In genomic region chr1:21764615-21765423, GRCh38 we compare ENCODE assay signal across 8 cellular contexts. TPM values are rescaled to one million over a fixed set of nuclear protein-coding genes. Genes with fewer than 3 reads are reported as not detected.
DNase-seq lines count a peak whose midpoint lies in the region; ATAC-seq and TF ChIP-seq lines count a peak whose summit lies in the region.

No MANE protein-coding gene starts in this region.

- no peaks in the 10 kb centered on the region for H3K36me3 ChIP-seq in skeletal muscle satellite cell (ENCODE audit: insufficient read depth, low read length)

- peak overlapping the region in 1 of 2 donors; percentile 56 for H3K27ac Mint-ChIP-seq in activated naive CD4-positive, alpha-beta T cell treated with anti-CD3 and anti-CD28 coated beads, Interleukin-2, amount 50 U/mL, for 72 hours
- no peak overlapping the region for H3K27ac Mint-ChIP-seq in activated naive CD4-positive, alpha-beta T cell treated with anti-CD3 and anti-CD28 coated beads, Interleukin-2, amount 10 ng/mL, durations not matched to agents 7 days and 5 days

- peaks cover 19% of the 10 kb centered on the region for H3K4me1 ChIP-seq in skeletal muscle satellite cell (ENCODE audit: control insufficient read depth, insufficient read depth, low read length)

- TF ChIP-seq CTCF in RWPE1 (conservative IDR thresholded peaks at IDR 0.05; ENCODE audit: low read depth) (no peak), fibroblast of mammary gland (conservative IDR thresholded peaks at IDR 0.05; ENCODE audit: control insufficient read depth, insufficient read depth, low read depth, low read length) (no peak)

- CTCF ChIA-PET in activated naive CD4-positive, alpha-beta T cell treated with anti-CD3 and anti-CD28 coated beads, Interleukin-2, amount 10 ng/mL, durations not matched to agents 7 days and 5 days (lab: Charles Lee) = no interaction called here
- CTCF ChIA-PET in RWPE1 (lab: Yijun Ruan, JAX) = interaction anchor here (0.7 kb wide), 1 partner anchor 12 kb away, joined by 4 read pairs; no protein-coding TSS in a partner anchor

- H3K4me2 ChIP-seq in skeletal muscle satellite cell (ENCODE audit: low read length) = peak overlapping the region; percentile 53

- H3K9me3 Mint-ChIP-seq in activated naive CD4-positive, alpha-beta T cell treated with anti-CD3 and anti-CD28 coated beads, Interleukin-2, amount 50 U/mL, for 72 hours = no peaks in the 10 kb centered on the region
- no peaks in the 10 kb centered on the region for H3K9me3 Mint-ChIP-seq in activated naive CD4-positive, alpha-beta T cell treated with anti-CD3 and anti-CD28 coated beads, Interleukin-2, amount 10 ng/mL, durations not matched to agents 7 days and 5 days

- no peaks in the 10 kb centered on the region for H3K27me3 ChIP-seq in skeletal muscle satellite cell (ENCODE audit: control insufficient read depth, insufficient read depth, low read length)

- peak overlapping the region; percentile 90 for H3K27ac ChIP-seq in RWPE1

- H3K4me1 Mint-ChIP-seq in activated naive CD4-positive, alpha-beta T cell treated with anti-CD3 and anti-CD28 coated beads, Interleukin-2, amount 10 ng/mL, durations not matched to agents 7 days and 5 days = peaks cover 25% of the 10 kb centered on the region

- H3K27me3 Mint-ChIP-seq in activated naive CD4-positive, alpha-beta T cell treated with anti-CD3 and anti-CD28 coated beads, Interleukin-2, amount 10 ng/mL, durations not matched to agents 7 days and 5 days = no peaks in the 10 kb centered on the region

- H3K9me3 ChIP-seq in skeletal muscle satellite cell (replicated peaks; ENCODE audit: low read length) = no peaks in the 10 kb centered on the region

- H3K36me3 Mint-ChIP-seq in activated naive CD4-positive, alpha-beta T cell treated with anti-CD3 and anti-CD28 coated beads, Interleukin-2, amount 50 U/mL, for 72 hours = peaks cover 0 to 7% of the 10 kb centered on the region in 2 donors
- peaks cover 9% of the 10 kb centered on the region for H3K36me3 Mint-ChIP-seq in activated naive CD4-positive, alpha-beta T cell treated with anti-CD3 and anti-CD28 coated beads, Interleukin-2, amount 10 ng/mL, durations not matched to agents 7 days and 5 days

- DNase-seq in activated naive CD4-positive, alpha-beta T cell treated with anti-CD3 and anti-CD28 coated beads, Interleukin-2, amount 50 U/mL, for 72 hours (ENCODE audit: low spot score in 2 of 2) = peak in 1 of 2 donors; percentile 21
- DNase-seq in activated naive CD4-positive, alpha-beta T cell treated with anti-CD3 and anti-CD28 coated beads, Interleukin-2, amount 10 ng/mL, durations not matched to agents 7 days and 5 days = no peak
- DNase-seq in RWPE1 (ENCODE audit: low spot score) = peak; percentile 68
- DNase-seq in fibroblast of mammary gland (ENCODE audit: low read depth) = peak; percentile 94
- DNase-seq in midbrain (lab: John Stamatoyannopoulos, UW) = no peak
- DNase-seq in NCI-H1048 (lab: John Stamatoyannopoulos, UW) = no peak

- H3K9ac ChIP-seq in skeletal muscle satellite cell (ENCODE audit: low read depth, low read length) = peak overlapping the region; percentile 56

- H3K4me3 ChIP-seq in fibroblast of mammary gland (ENCODE audit: control insufficient read depth, low read depth, low read length) (no peak overlapping the region), skeletal muscle satellite cell (ENCODE audit: low read length) (no peak overlapping the region)

- ATAC-seq in activated naive CD4-positive, alpha-beta T cell treated with anti-CD3 and anti-CD28 coated beads, Interleukin-2, amount 50 U/mL, for 72 hours = peak; percentile 43 to 75
- no peak for ATAC-seq in HG03135 (IDR thresholded peaks at IDR 0.05; ENCODE audit: unreplicated experiment)

- H3K4me3 Mint-ChIP-seq in activated naive CD4-positive, alpha-beta T cell treated with anti-CD3 and anti-CD28 coated beads, Interleukin-2, amount 10 ng/mL, durations not matched to agents 7 days and 5 days = no peak overlapping the region

- POLR2A ChIA-PET in RWPE1 (lab: Yijun Ruan, JAX; ENCODE audit: low non-redundant PET) = no interaction called here

RNA-seq across cellular contexts. Expression of gene USP48, which starts 18.1 kb away (rescaled TPM):
- total RNA-seq in activated naive CD4-positive, alpha-beta T cell treated with anti-CD3 and anti-CD28 coated beads, Interleukin-2, amount 50 U/mL, for 72 hours = 100 to 1,000 TPM; 118 to 133 TPM
- 19.4 and 20.5 TPM in 2 replicates for total RNA-seq in skeletal muscle satellite cell (2012; rRNA removed)

RNA-seq across cellular contexts. Expression of gene LDLRAD2, which starts 47.2 kb away (rescaled TPM):
- under 1 TPM in 1 of 2 donors, not detected in 1; 0.08 TPM for total RNA-seq in activated naive CD4-positive, alpha-beta T cell treated with anti-CD3 and anti-CD28 coated beads, Interleukin-2, amount 50 U/mL, for 72 hours
- not detected in 2 replicates for total RNA-seq in skeletal muscle satellite cell (2012; rRNA removed)

Comparison
In these comparisons a context has a peak if more than half of its experiments do, and no peak if none do; other contexts are left out.
1. DNase-seq: peak in RWPE1 (single experiment) and fibroblast of mammary gland (single experiment); none in activated naive CD4-positive, alpha-beta T cell treated with anti-CD3 and anti-CD28 coated beads, Interleukin-2, amount 10 ng/mL, durations not matched to agents 7 days and 5 days (single experiment), midbrain (single experiment) and NCI-H1048 (single experiment).